9 cellular contexts compared by ENCODE assay signal in the genomic region with DNA sequence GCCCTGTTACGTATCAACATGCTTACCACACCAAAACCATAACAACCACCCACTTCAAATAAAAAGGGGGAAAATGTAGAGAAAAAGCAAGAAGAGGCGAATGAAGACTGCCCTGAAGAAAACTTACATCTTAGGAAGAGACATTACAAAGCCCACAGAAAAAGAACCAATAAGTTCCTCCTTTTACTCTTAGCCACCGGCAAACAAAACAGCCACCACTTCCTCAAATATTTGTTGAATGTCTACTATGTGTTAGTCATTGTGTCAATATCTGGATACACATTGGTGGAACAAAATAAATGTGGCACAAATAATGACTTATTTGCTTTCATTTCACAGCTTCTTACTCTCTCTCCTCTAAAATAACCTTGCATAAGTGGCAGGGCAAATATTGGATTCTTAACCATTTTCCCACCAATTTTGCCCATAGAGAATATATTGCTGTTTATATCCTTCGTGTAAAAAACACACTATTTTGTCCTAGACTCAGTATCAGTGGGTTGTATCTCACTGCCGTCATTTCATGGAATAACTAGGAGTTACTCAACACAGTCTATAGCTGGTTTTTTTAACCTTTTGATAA.
DNase-seq lines count a peak whose midpoint lies in the region; FAIRE-seq and TF ChIP-seq lines count a peak whose summit lies in the region.
"Had no signal": no experiment of that assay in that cellular context is flagged by ENCODE, and none has a peak within 500 bp of the region (broad histone marks: within the 10 kb centered on the region; RNA-seq: fewer than 3 reads in every experiment).

No MANE protein-coding gene starts in this region.

- no peaks in the 10 kb centered on the region for H3K36me3 Mint-ChIP-seq in osteocyte (ENCODE audit: unreplicated experiment)
- H3K36me3 Mint-ChIP-seq: IgD-negative memory B cell had no signal

- TF ChIP-seq POLR2A in GM12891 (IDR thresholded peaks at IDR 0.05; ENCODE audit: low read depth, low read length): no peak

- DNase-seq in GM12891 (ENCODE audit: insufficient read length, low spot score) (no peak), NCI-H2081 (lab: John Stamatoyannopoulos, UW) (peak; percentile 15 to 61), choroid plexus epithelial cell (ENCODE audit: low read depth) (peak; percentile 77), osteocyte (ENCODE audit: extremely low spot score, unreplicated experiment) (no peak), NCI-H2227 treated with DMSO at 0.1 percent for 48 hours (lab: John Stamatoyannopoulos, UW) (no peak), OCI-M2 (lab: John Stamatoyannopoulos, UW; ENCODE audit: unreplicated experiment) (no peak), GM13977 (ENCODE audit: low spot score) (no peak)
- DNase-seq in effector CD4-positive, alpha-beta T cell: no peak

- no peaks in the 10 kb centered on the region for H3K27me3 Mint-ChIP-seq in osteocyte (ENCODE audit: unreplicated experiment)
- H3K27me3 Mint-ChIP-seq: IgD-negative memory B cell had no signal

- H3K4me1 Mint-ChIP-seq in osteocyte (ENCODE audit: unreplicated experiment): peaks cover 66% of the 10 kb centered on the region

- in situ Hi-C loops in GM13977 (cut with MboI; ENCODE audit: low pct_unique_long_range_greater_than_20kb, low sequenced_read_pairs, unreplicated experiment): no loop called here

- no peak overlapping the region for H3K4me3 ChIP-seq in choroid plexus epithelial cell (ENCODE audit: low read depth, low read length)

- H3K9me3 Mint-ChIP-seq in osteocyte (ENCODE audit: unreplicated experiment): no peaks in the 10 kb centered on the region
- H3K9me3 Mint-ChIP-seq: IgD-negative memory B cell had no signal

- H3K27ac Mint-ChIP-seq in osteocyte (ENCODE audit: unreplicated experiment): peak overlapping the region; percentile 98
- H3K27ac Mint-ChIP-seq: IgD-negative memory B cell had no signal

- no peak for FAIRE-seq in GM12891 (lab: Jason Lieb, UNC)

- TF ChIP-seq CTCF in choroid plexus epithelial cell (conservative IDR thresholded peaks at IDR 0.05; ENCODE audit: low read depth, low read length) (no peak), osteocyte (IDR thresholded peaks at IDR 0.05) (no peak), GM13977 (IDR thresholded peaks at IDR 0.05; ENCODE audit: extremely low read depth, insufficient read depth, missing control alignments) (no peak)

- H3K4me3 Mint-ChIP-seq in osteocyte (ENCODE audit: unreplicated experiment): peak overlapping the region; percentile 67

TF ChIP-seq in GM12891, 5 proteins besides CTCF, POLR2A, EP300 and RAD21:
- TF ChIP-seq SPI1 (IDR thresholded peaks at IDR 0.05; ENCODE audit: low read depth, low read length) (peak; percentile 65), POLR2AphosphoS5 (IDR thresholded peaks at IDR 0.05; ENCODE audit: low read depth, low read length) (no peak)
TF ChIP-seq in GM12891: peak in this region for 1.

Comparison
In these comparisons a context has a peak if more than half of its experiments do, and no peak if none do; other contexts are left out.
1. DNase-seq: peak in NCI-H2081 (2 of 2) and choroid plexus epithelial cell (single experiment); none in GM12891 (single experiment), osteocyte (single experiment), NCI-H2227 treated with DMSO at 0.1 percent for 48 hours (single experiment), effector CD4-positive, alpha-beta T cell (single experiment), OCI-M2 (single experiment) and GM13977 (single experiment).